In the genomic region with DNA sequence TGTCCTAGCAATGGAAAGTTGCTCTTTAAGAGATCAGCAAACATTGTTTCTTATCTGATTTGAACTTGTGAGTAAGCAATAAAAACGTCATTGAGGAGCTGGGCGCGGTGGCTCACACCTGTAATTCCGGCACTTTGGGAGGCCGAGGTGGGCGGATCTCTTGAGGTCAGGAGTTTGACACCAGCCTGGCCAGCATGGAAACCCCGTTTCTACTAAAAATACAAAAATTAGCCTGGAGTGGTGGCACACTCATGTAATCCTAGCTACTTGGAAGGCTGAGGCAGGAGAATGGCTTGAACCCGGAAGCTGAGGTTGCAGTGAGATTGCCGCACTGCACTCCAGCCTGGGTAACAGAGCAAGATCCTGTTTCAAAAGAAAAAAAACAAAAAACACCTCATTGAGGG, we compare ENCODE assay signal across 1 cellular context.
A peak's percentile ranks its signal among the peaks of the same experiment; 100 is the strongest.
TF ChIP-seq lines count a peak whose summit lies in the region.

No MANE protein-coding gene starts in this region.

TF ChIP-seq in K562, 482 proteins besides CTCF, POLR2A, EP300 and RAD21:
- TF ChIP-seq FIP1L1 (IDR thresholded peaks at IDR 0.05; ENCODE audit: low read depth, low read length, poor library complexity, severe bottlenecking) = no peak
- no peak for TF ChIP-seq L3MBTL2 (IDR thresholded peaks at IDR 0.05)
- 0 out of 2 replicates have a peak, but pooled peaks have one; percentile 21 for TF ChIP-seq NFE2 (IDR thresholded peaks at IDR 0.05; ENCODE audit: low read depth)
- TF ChIP-seq, protein P1, sequence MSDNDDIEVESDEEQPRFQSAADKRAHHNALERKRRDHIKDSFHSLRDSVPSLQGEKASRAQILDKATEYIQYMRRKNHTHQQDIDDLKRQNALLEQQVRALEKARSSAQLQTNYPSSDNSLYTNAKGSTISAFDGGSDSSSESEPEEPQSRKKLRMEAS (CRISPR knock-in tag; IDR thresholded peaks at IDR 0.05) = no peak
- TF ChIP-seq, protein P2, sequence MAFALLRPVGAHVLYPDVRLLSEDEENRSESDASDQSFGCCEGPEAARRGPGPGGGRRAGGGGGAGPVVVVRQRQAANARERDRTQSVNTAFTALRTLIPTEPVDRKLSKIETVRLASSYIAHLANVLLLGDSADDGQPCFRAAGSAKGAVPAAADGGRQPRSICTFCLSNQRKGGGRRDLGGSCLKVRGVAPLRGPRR (CRISPR knock-in tag; IDR thresholded peaks at IDR 0.05) = no peak
